ENCODE assay signal across 32 cellular contexts in the genomic region with DNA sequence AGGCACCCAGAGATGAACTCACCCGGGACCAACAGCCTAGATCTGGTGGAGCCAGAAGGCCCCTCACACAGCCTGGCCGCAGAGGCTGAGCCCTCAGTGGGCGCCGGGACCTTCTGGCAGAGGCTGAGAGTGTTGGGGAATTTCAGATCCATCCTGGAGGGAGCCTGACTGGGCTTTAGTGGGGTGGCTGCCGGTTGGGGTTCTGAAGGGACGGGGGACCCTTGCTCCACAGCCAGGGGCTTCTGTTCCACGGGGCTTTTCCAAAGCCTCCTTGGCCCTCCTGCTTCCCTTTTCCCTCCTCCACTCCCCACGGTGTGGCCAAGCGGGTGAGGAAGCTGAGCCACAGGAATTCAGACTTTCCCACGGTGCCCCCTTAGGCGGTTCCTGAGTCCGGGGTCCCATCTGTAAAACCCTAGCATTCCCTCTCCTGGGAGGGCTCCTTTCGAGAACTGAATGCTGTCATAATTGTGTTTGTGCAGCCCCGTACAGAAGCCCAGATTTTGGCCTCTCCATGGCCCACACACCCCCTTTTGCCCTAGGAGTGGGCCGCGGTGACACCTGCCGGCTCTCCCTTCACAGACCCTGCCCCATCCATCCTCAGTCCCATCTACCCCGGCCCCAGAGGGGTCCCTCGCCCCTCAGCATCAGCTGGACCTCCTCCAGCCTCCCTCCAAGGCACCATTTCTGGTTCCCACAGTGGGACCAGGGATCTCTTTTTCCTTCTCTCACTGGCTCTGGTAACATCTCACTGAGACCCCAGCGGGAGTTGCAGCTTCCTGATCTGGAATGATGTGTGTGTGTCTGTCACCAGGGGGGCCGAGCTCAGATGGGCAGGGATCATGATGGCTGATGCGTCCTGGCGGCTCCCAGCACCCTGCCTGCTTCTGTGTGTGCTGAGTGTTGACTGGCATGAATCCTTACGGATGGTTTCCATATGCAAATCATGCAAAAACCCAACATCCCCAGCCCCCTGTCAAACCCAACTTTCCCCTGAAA.
"Had no signal": no experiment of that assay in that cellular context is flagged by ENCODE, and none has a peak within 500 bp of the region (broad histone marks: within the 10 kb centered on the region; RNA-seq: fewer than 3 reads in every experiment).

No MANE protein-coding gene starts in this region.

- H3K4me1 Mint-ChIP-seq: activated naive CD8-positive, alpha-beta T cell treated with anti-CD3 and anti-CD28 coated beads for 36 hours; T-helper 17 cell had no signal

- H3K36me3 ChIP-seq: adrenal gland, colonic mucosa, heart right ventricle, left ventricle myocardium inferior, transverse colon, uterus, WERI-Rb-1 had no signal

- H3K27me3 ChIP-seq: body of pancreas, colonic mucosa, testis, transverse colon, uterus had no signal

- H3K27ac Mint-ChIP-seq: activated CD4-positive, alpha-beta memory T cell treated with anti-CD3 and anti-CD28 coated beads for 36 hours; activated naive CD4-positive, alpha-beta T cell treated with anti-CD3 and anti-CD28 coated beads for 36 hours; activated naive CD8-positive, alpha-beta T cell treated with anti-CD3 and anti-CD28 coated beads for 36 hours; activated T-cell treated with anti-CD3 and anti-CD28 coated beads, Interleukin-2, amount 50 U/mL, for 72 hours; natural killer cell treated with Interleukin-12 subunit alpha and Interleukin-12 subunit beta and Interleukin-15 and Interleukin-18, amount 100 ng/mL, for 72 hours; T-helper 17 cell had no signal

- H3K4me3 Mint-ChIP-seq: activated CD4-positive, alpha-beta memory T cell treated with anti-CD3 and anti-CD28 coated beads for 36 hours; activated naive CD4-positive, alpha-beta T cell treated with anti-CD3 and anti-CD28 coated beads for 36 hours; activated naive CD8-positive, alpha-beta T cell treated with anti-CD3 and anti-CD28 coated beads for 36 hours; activated T-cell treated with anti-CD3 and anti-CD28 coated beads, Interleukin-2, amount 50 U/mL, for 72 hours; natural killer cell treated with Interleukin-12 subunit alpha and Interleukin-12 subunit beta and Interleukin-15 and Interleukin-18, amount 100 ng/mL, for 72 hours; T-helper 17 cell had no signal

- DNase-seq: activated CD4-positive, alpha-beta memory T cell treated with anti-CD3 and anti-CD28 coated beads for 36 hours; activated CD4-positive, alpha-beta T cell treated with anti-CD3 and anti-CD28 coated beads for 48 hours; activated effector memory CD4-positive, alpha-beta T cell treated with Interleukin-2 at 50 U/mL for 16 hours; activated naive CD4-positive, alpha-beta T cell treated with anti-CD3 and anti-CD28 coated beads for 36 hours; activated naive CD8-positive, alpha-beta T cell treated with anti-CD3 and anti-CD28 coated beads for 36 hours; activated T-cell treated with anti-CD3 and anti-CD28 coated beads for 4 hours; activated T-cell treated with anti-CD3 and anti-CD28 coated beads, Interleukin-2, amount 50 U/mL, for 72 hours; aorta; body of pancreas; cerebellar nuclear complex; colonic mucosa; dorsolateral prefrontal cortex; foreskin fibroblast; heart right ventricle; left ventricle myocardium inferior; mucosa of descending colon; psoas muscle; right cardiac atrium; stimulated activated CD4-positive, alpha-beta T cell treated with anti-CD3 and anti-CD28 coated beads, Interleukin-2, amount 100 ng/mL, for 48 hours; stimulated activated naive CD8-positive, alpha-beta T cell treated with anti-CD3 and anti-CD28 coated beads, Interleukin-15, Interleukin-2, amounts not matched to agents 100 U/mL and 50 U/mL, for 24 hours; T-helper 17 cell; T1000; testis; transverse colon; uterus; WERI-Rb-1 had no signal

- ATAC-seq: activated CD4-positive, CD25-positive, alpha-beta regulatory T cell treated with anti-CD3 and anti-CD28 coated beads, Interleukin-2, amount 50 U/mL, for 24 hours; activated T-cell treated with anti-CD3 and anti-CD28 coated beads, Interleukin-2, amount 50 U/mL, for 72 hours; body of pancreas; esophagus mucosa; heart right ventricle; mucosa of descending colon; psoas muscle; right cardiac atrium; stimulated activated naive CD8-positive, alpha-beta T cell treated with anti-CD3 and anti-CD28 coated beads, Interleukin-15, Interleukin-2, amounts not matched to agents 100 U/mL and 50 U/mL, for 24 hours; T-helper 17 cell had no signal

- H3K9me3 Mint-ChIP-seq: activated naive CD4-positive, alpha-beta T cell treated with anti-CD3 and anti-CD28 coated beads for 36 hours had no signal

- H3K27me3 Mint-ChIP-seq: activated CD4-positive, alpha-beta memory T cell treated with anti-CD3 and anti-CD28 coated beads for 36 hours had no signal

- H3K4me1 ChIP-seq: adrenal gland, body of pancreas, colonic mucosa, heart right ventricle, left ventricle myocardium inferior, parathyroid adenoma, psoas muscle, testis, transverse colon, uterus had no signal

- H3K36me3 Mint-ChIP-seq: activated CD4-positive, alpha-beta memory T cell treated with anti-CD3 and anti-CD28 coated beads for 36 hours; activated naive CD8-positive, alpha-beta T cell treated with anti-CD3 and anti-CD28 coated beads for 36 hours; natural killer cell treated with Interleukin-12 subunit alpha and Interleukin-12 subunit beta and Interleukin-15 and Interleukin-18, amount 100 ng/mL, for 72 hours had no signal

- H3K4me3 ChIP-seq: adrenal gland, body of pancreas, colonic mucosa, dorsolateral prefrontal cortex, heart right ventricle, left ventricle myocardium inferior, lung, mucosa of descending colon, psoas muscle, testis, transverse colon, uterus had no signal

- H3K9me3 ChIP-seq: adrenal gland, body of pancreas, colonic mucosa, heart right ventricle, mucosa of descending colon, psoas muscle, testis, transverse colon, uterus had no signal

- H3K27ac ChIP-seq: adrenal gland, body of pancreas, colonic mucosa, dorsolateral prefrontal cortex, heart right ventricle, left ventricle myocardium inferior, parathyroid adenoma, psoas muscle, testis, transverse colon, uterus, WERI-Rb-1 had no signal

- H3K9ac ChIP-seq: parathyroid adenoma had no signal
